Comparison of ENCODE assay signal across 8 cellular contexts in genomic region chr12:108826115-108826806, GRCh38. TPM values are rescaled to one million over a fixed set of nuclear protein-coding genes. Genes with fewer than 3 reads are reported as not detected.
DNase-seq lines count a peak whose midpoint lies in the region; ATAC-seq and TF ChIP-seq lines count a peak whose summit lies in the region.

No MANE protein-coding gene starts in this region.

- peaks cover 76% of the 10 kb centered on the region for H3K36me3 ChIP-seq in mesodermal cell (ENCODE audit: control insufficient read depth, insufficient read depth, low read length)
- peaks cover 0 to 12% (median 0%) of the 10 kb centered on the region in 3 donors for H3K36me3 ChIP-seq in tibial nerve

- H3K9me3 ChIP-seq in mesodermal cell (ENCODE audit: control insufficient read depth, low read length) (no peaks in the 10 kb centered on the region), tibial nerve (no peaks in the 10 kb centered on the region)

- TF ChIP-seq POLR2A in tibial nerve (IDR thresholded peaks at IDR 0.05): peak in 1 of 2 donors; percentile 12

- H3K4me3 ChIP-seq in mesodermal cell (ENCODE audit: extremely low read depth, insufficient read depth, low read length, poor library complexity, severe bottlenecking): no peak overlapping the region
- peak overlapping the region; percentile 17 to 44 (median 20) for H3K4me3 ChIP-seq in tibial nerve

- WGBS in mesodermal cell (ENCODE audit: insufficient coverage in 2 of 2), 2 experiments: 59 to 60% methylated on average over 14 to 16 of the region's 16 CpGs
- WGBS in tibial nerve, 2 donors: 4 to 8% methylated on average over 16 of the region's 16 CpGs

- H3K4me1 ChIP-seq in mesodermal cell (ENCODE audit: control insufficient read depth, insufficient read depth, low read length, poor library complexity, severe bottlenecking): peaks cover 70% of the 10 kb centered on the region
- H3K4me1 ChIP-seq in tibial nerve: peaks cover 0 to 100% (median 70%) of the 10 kb centered on the region in 4 donors

- H3K27ac ChIP-seq in mesodermal cell (ENCODE audit: low read depth, low read length, severe bottlenecking) (peak overlapping the region; percentile 97), tibial nerve (peak overlapping the region; percentile 74 to 90 (median 84))

- in situ Hi-C loops in G401 (cut with HindIII; ENCODE audit: low sequenced_read_pairs): no loop called here

- peak in 1 of 2 donors; percentile 64 for TF ChIP-seq EP300 in tibial nerve (IDR thresholded peaks at IDR 0.05)

- TF ChIP-seq CTCF in tibial nerve (IDR thresholded peaks at IDR 0.05): no peak

- no peaks in the 10 kb centered on the region for H3K27me3 ChIP-seq in tibial nerve

- DNase-seq in G401 (ENCODE audit: low spot score) (peak; percentile 82), NCI-H2171 (lab: John Stamatoyannopoulos, UW) (peak; percentile 93), dedifferentiated amniotic fluid mesenchymal stem cell (ENCODE audit: extremely low spot score) (peak; percentile 80), tibial nerve (ENCODE audit: low spot score in 2 of 2) (peak in 1 of 2 donors; percentile 62), D341Med (ENCODE audit: low spot score) (no peak)
- DNase-seq in stimulated activated CD4-positive, alpha-beta T cell treated with anti-CD3 and anti-CD28 coated beads, Interleukin-15, amount 100 ng/mL, for 24 hours: no peak

- no peak for ATAC-seq in activated CD4-positive, CD25-positive, alpha-beta regulatory T cell treated with anti-CD3 and anti-CD28 coated beads, Interleukin-2, amount 50 U/mL, for 24 hours

RNA-seq across cellular contexts. Expression of gene SSH1, which starts 31.1 kb away (rescaled TPM):
- total RNA-seq in G401 (2014; rRNA removed; shearing (Covaris generic)): 34.8 and 45.1 TPM in 2 replicates
- polyA plus RNA-seq in mesodermal cell (2013, experiment 1 of 2): 39.1 TPM
- 31.0 TPM for polyA plus RNA-seq in mesodermal cell (2013, experiment 2 of 2)
- total RNA-seq in tibial nerve: 10 to 100 TPM; 23.6 to 66.9 (median 28.0) TPM

RNA-seq across cellular contexts. Expression of gene DAO, which starts 53.6 kb away (rescaled TPM):
- 21.5 and 22.1 TPM in 2 replicates for total RNA-seq in G401 (2014; rRNA removed; shearing (Covaris generic))
- polyA plus RNA-seq in mesodermal cell (2013, experiment 1 of 2): not detected
- polyA plus RNA-seq in mesodermal cell (2013, experiment 2 of 2): not detected
- total RNA-seq in tibial nerve: not detected

Comparison
In these comparisons a context has a peak if more than half of its experiments do, and no peak if none do; other contexts are left out.
1. DNase-seq: peak in G401 (single experiment), NCI-H2171 (single experiment) and dedifferentiated amniotic fluid mesenchymal stem cell (single experiment); none in D341Med (single experiment) and stimulated activated CD4-positive, alpha-beta T cell treated with anti-CD3 and anti-CD28 coated beads, Interleukin-15, amount 100 ng/mL, for 24 hours (single experiment).
2. RNA of gene DAO, which starts 53.6 kb away (total RNA-seq): 21.5 to 22.1 TPM in G401; not detected in tibial nerve; every median in the first group is over 10 times any median in the second.